In genomic region chr12:99453831-99454538, GRCh38 we compare ENCODE assay signal across 13 cellular contexts.
A peak's percentile ranks its signal among the peaks of the same experiment; 100 is the strongest.
DNase-seq lines count a peak whose midpoint lies in the region; ATAC-seq and TF ChIP-seq lines count a peak whose summit lies in the region.
"Had no signal": no experiment of that assay in that cellular context is flagged by ENCODE, and none has a peak within 500 bp of the region (broad histone marks: within the 10 kb centered on the region; RNA-seq: fewer than 3 reads in every experiment).

No MANE protein-coding gene starts in this region.

- ATAC-seq in GM19463 (IDR thresholded peaks at IDR 0.05; ENCODE audit: unreplicated experiment) (peak; percentile 46), HG03103 (IDR thresholded peaks at IDR 0.05; ENCODE audit: low read depth, unreplicated experiment) (peak; percentile 54)
- ATAC-seq in activated CD4-positive, alpha-beta T cell treated with anti-CD3 and anti-CD28 coated beads for 36 hours = no peak
- ATAC-seq in activated T-cell treated with anti-CD3 and anti-CD28 coated beads, Interleukin-2, amount 50 U/mL, for 72 hours (replicated peaks in 1 of 2) = no peak
- ATAC-seq: natural killer cell had no signal

- no peak overlapping the region for H3K4me3 ChIP-seq in brain microvascular endothelial cell (ENCODE audit: low read depth, low read length)
- H3K4me3 ChIP-seq: uterus had no signal

- no peak overlapping the region for H3K27ac ChIP-seq in brain microvascular endothelial cell
- H3K27ac ChIP-seq: foreskin keratinocyte, uterus had no signal

- H3K36me3 Mint-ChIP-seq in activated CD4-positive, alpha-beta T cell treated with anti-CD3 and anti-CD28 coated beads for 36 hours (ENCODE audit: low read depth) = no peaks in the 10 kb centered on the region
- no peaks in the 10 kb centered on the region for H3K36me3 Mint-ChIP-seq in activated T-cell treated with anti-CD3 and anti-CD28 coated beads, Interleukin-2, amount 50 U/mL, for 72 hours (ENCODE audit: insufficient read depth in 2 of 2)

- CTCF ChIA-PET in activated CD4-positive, alpha-beta T cell treated with anti-CD3 and anti-CD28 coated beads for 36 hours (lab: Charles Lee) = no interaction called here

- intact Hi-C loops in activated CD4-positive, alpha-beta T cell treated with anti-CD3 and anti-CD28 coated beads for 36 hours (cut with DNase I, micrococcal nuclease) = no loop called here

- in situ Hi-C loops in Caki2 (cut with HindIII; ENCODE audit: low pct_unique_long_range_greater_than_20kb, low sequenced_read_pairs) (no loop called here), brain microvascular endothelial cell (cut with HindIII; ENCODE audit: low pct_ligation_motif_present, low sequenced_read_pairs) (no loop called here)

- DNase-seq in Caki2 (ENCODE audit: low read depth) = peak; percentile 27
- DNase-seq in brain microvascular endothelial cell = peak; percentile 0
- no peak for DNase-seq in activated CD4-positive, alpha-beta T cell treated with anti-CD3 and anti-CD28 coated beads for 36 hours
- DNase-seq in HK-2 (ENCODE audit: unreplicated experiment) = no peak
- no peak for DNase-seq in activated T-cell treated with anti-CD3 and anti-CD28 coated beads, Interleukin-2, amount 50 U/mL, for 72 hours
- DNase-seq in DMS79 (lab: John Stamatoyannopoulos, UW) = no peak
- DNase-seq: activated CD4-positive, alpha-beta T cell treated with anti-CD3 and anti-CD28 coated beads for 4 hours; foreskin keratinocyte; natural killer cell; uterus had no signal

- H3K27ac Mint-ChIP-seq in activated CD4-positive, alpha-beta T cell treated with anti-CD3 and anti-CD28 coated beads for 36 hours = no peak overlapping the region
- H3K27ac Mint-ChIP-seq in activated T-cell treated with anti-CD3 and anti-CD28 coated beads, Interleukin-2, amount 50 U/mL, for 72 hours = no peak overlapping the region
- H3K27ac Mint-ChIP-seq: B cell, natural killer cell had no signal

- H3K4me1 Mint-ChIP-seq in activated CD4-positive, alpha-beta T cell treated with anti-CD3 and anti-CD28 coated beads for 36 hours = no peaks in the 10 kb centered on the region
- no peaks in the 10 kb centered on the region for H3K4me1 Mint-ChIP-seq in activated T-cell treated with anti-CD3 and anti-CD28 coated beads, Interleukin-2, amount 50 U/mL, for 72 hours (ENCODE audit: low read depth)
- H3K4me1 Mint-ChIP-seq: B cell, natural killer cell had no signal

- no peak for TF ChIP-seq CTCF in brain microvascular endothelial cell (IDR thresholded peaks at IDR 0.05; ENCODE audit: low read depth, low read length, missing control alignments)

- POLR2A ChIA-PET in activated CD4-positive, alpha-beta T cell treated with anti-CD3 and anti-CD28 coated beads for 36 hours (lab: Charles Lee) = no interaction called here

- no peaks in the 10 kb centered on the region for H3K36me3 ChIP-seq in brain microvascular endothelial cell (replicated peaks)
- H3K36me3 ChIP-seq: uterus had no signal

- H3K9me3 Mint-ChIP-seq in activated CD4-positive, alpha-beta T cell treated with anti-CD3 and anti-CD28 coated beads for 36 hours (ENCODE audit: low read depth) = peaks cover 9% of the 10 kb centered on the region
- peaks cover 4 to 8% of the 10 kb centered on the region in 2 donors for H3K9me3 Mint-ChIP-seq in activated T-cell treated with anti-CD3 and anti-CD28 coated beads, Interleukin-2, amount 50 U/mL, for 72 hours

- H3K27me3 Mint-ChIP-seq in activated CD4-positive, alpha-beta T cell treated with anti-CD3 and anti-CD28 coated beads for 36 hours = no peaks in the 10 kb centered on the region
- H3K27me3 Mint-ChIP-seq in activated T-cell treated with anti-CD3 and anti-CD28 coated beads, Interleukin-2, amount 50 U/mL, for 72 hours (ENCODE audit: low read depth) = no peaks in the 10 kb centered on the region
- H3K27me3 Mint-ChIP-seq: B cell had no signal

- no peaks in the 10 kb centered on the region for H3K27me3 ChIP-seq in brain microvascular endothelial cell (replicated peaks)
- H3K27me3 ChIP-seq: uterus had no signal

- H3K4me3 Mint-ChIP-seq in activated CD4-positive, alpha-beta T cell treated with anti-CD3 and anti-CD28 coated beads for 36 hours = no peak overlapping the region
- H3K4me3 Mint-ChIP-seq in activated T-cell treated with anti-CD3 and anti-CD28 coated beads, Interleukin-2, amount 50 U/mL, for 72 hours = no peak overlapping the region
- H3K4me3 Mint-ChIP-seq: B cell, natural killer cell had no signal

Comparison
In these comparisons a context has a peak if more than half of its experiments do, and no peak if none do; other contexts are left out.
1. DNase-seq: peak in Caki2 (single experiment) and brain microvascular endothelial cell (single experiment); none in activated CD4-positive, alpha-beta T cell treated with anti-CD3 and anti-CD28 coated beads for 36 hours (single experiment), HK-2 (single experiment), activated T-cell treated with anti-CD3 and anti-CD28 coated beads, Interleukin-2, amount 50 U/mL, for 72 hours (0 of 2) and DMS79 (single experiment).
2. ATAC-seq: peak in GM19463 (single experiment) and HG03103 (single experiment); none in activated CD4-positive, alpha-beta T cell treated with anti-CD3 and anti-CD28 coated beads for 36 hours (single experiment) and activated T-cell treated with anti-CD3 and anti-CD28 coated beads, Interleukin-2, amount 50 U/mL, for 72 hours (0 of 2).